In genomic region chr2:111227716-111228141, GRCh38 we compare ENCODE assay signal across 12 cellular contexts.
DNase-seq lines count a peak whose midpoint lies in the region; ATAC-seq lines count a peak whose summit lies in the region.
"Had no signal": no experiment of that assay in that cellular context is flagged by ENCODE, and none has a peak within 500 bp of the region (broad histone marks: within the 10 kb centered on the region; RNA-seq: fewer than 3 reads in every experiment).

No MANE protein-coding gene starts in this region.

- no peak overlapping the region for H3K27ac Mint-ChIP-seq in activated T-cell treated with anti-CD3 and anti-CD28 coated beads, Interleukin-2, amount 50 U/mL, for 72 hours
- H3K27ac Mint-ChIP-seq: activated CD4-positive, alpha-beta memory T cell treated with anti-CD3 and anti-CD28 coated beads, Interleukin-2, amount 10 ng/mL, durations not matched to agents 7 days and 5 days had no signal

- no peak overlapping the region for H3K23ac ChIP-seq in mesendoderm (ENCODE audit: low read length)

- H3K27me3 Mint-ChIP-seq in activated T-cell treated with anti-CD3 and anti-CD28 coated beads, Interleukin-2, amount 50 U/mL, for 72 hours (ENCODE audit: low read depth) = peaks cover 50% of the 10 kb centered on the region

- peak overlapping the region; percentile 26 for H2BK5ac ChIP-seq in mesendoderm (ENCODE audit: low read length)

- WGBS in mesendoderm (ENCODE audit: extremely low coverage, insufficient coverage, low lambda C conversion rate) = no CpG with 5 or more reads among the region's 6 CpGs

- H3K36me3 Mint-ChIP-seq in activated T-cell treated with anti-CD3 and anti-CD28 coated beads, Interleukin-2, amount 50 U/mL, for 72 hours (ENCODE audit: insufficient read depth in 2 of 2) = peaks cover 12 to 17% of the 10 kb centered on the region in 2 donors

- no peaks in the 10 kb centered on the region for H3K36me3 ChIP-seq in mesendoderm (ENCODE audit: control insufficient read depth, insufficient read depth, low read length)

- no peak overlapping the region for H2BK120ac ChIP-seq in mesendoderm (ENCODE audit: low read depth, low read length)

- intact Hi-C loops in posterior vena cava (cut with DNase I) = no loop called here

- H3K9me3 Mint-ChIP-seq in activated T-cell treated with anti-CD3 and anti-CD28 coated beads, Interleukin-2, amount 50 U/mL, for 72 hours = peaks cover 3 to 17% of the 10 kb centered on the region in 2 donors

- ATAC-seq in GM21737 (IDR thresholded peaks at IDR 0.05; ENCODE audit: unreplicated experiment) = no peak
- ATAC-seq in activated T-cell treated with anti-CD3 and anti-CD28 coated beads, Interleukin-2, amount 50 U/mL, for 72 hours (replicated peaks in 1 of 2) = no peak

- no peak overlapping the region for H3K27ac ChIP-seq in mesendoderm (ENCODE audit: low read depth, low read length)

- H2BK15ac ChIP-seq in mesendoderm (replicated peaks; ENCODE audit: low read depth) = no peak overlapping the region

- no peaks in the 10 kb centered on the region for H3K79me2 ChIP-seq in mesendoderm (ENCODE audit: control insufficient read depth, insufficient read depth, low read length)

- DNase-seq in Daoy (ENCODE audit: low read depth) = peak; percentile 50
- DNase-seq in M059J (ENCODE audit: low read depth) = peak; percentile 91
- peak; percentile 54 for DNase-seq in epidermal melanocyte (ENCODE audit: insufficient read length, low spot score)
- peak; percentile 93 for DNase-seq in mesendoderm
- DNase-seq in SHP77 treated with DMSO at 0.1 percent for 48 hours (lab: John Stamatoyannopoulos, UW) = no peak
- no peak for DNase-seq in activated T-cell treated with anti-CD3 and anti-CD28 coated beads, Interleukin-2, amount 50 U/mL, for 72 hours
- DNase-seq in posterior vena cava (ENCODE audit: low spot score) = no peak
- DNase-seq: activated CD4-positive, alpha-beta memory T cell treated with anti-CD3 and anti-CD28 coated beads, Interleukin-2, amount 10 ng/mL, durations not matched to agents 7 days and 5 days; amniotic stem cell; DMS153; stimulated activated naive B cell treated with anti-CD40 and anti-IgM and Interleukin-4, amounts not matched to agents 10 μg/mL and 1 μg/mL and 100 μg/mL, for 72 hours had no signal

- H3K4me3 Mint-ChIP-seq in activated T-cell treated with anti-CD3 and anti-CD28 coated beads, Interleukin-2, amount 50 U/mL, for 72 hours = no peak overlapping the region
- H3K4me3 Mint-ChIP-seq: activated CD4-positive, alpha-beta memory T cell treated with anti-CD3 and anti-CD28 coated beads, Interleukin-2, amount 10 ng/mL, durations not matched to agents 7 days and 5 days had no signal

- H3K9ac ChIP-seq in mesendoderm (ENCODE audit: low read length) = no peak overlapping the region

- no peak overlapping the region for H2AK5ac ChIP-seq in mesendoderm (ENCODE audit: low read length)

- H3K4me3 ChIP-seq in mesendoderm (ENCODE audit: low read length) = no peak overlapping the region

- no peak overlapping the region for H3K4ac ChIP-seq in mesendoderm (ENCODE audit: low read depth, low read length)

- H3K4me1 ChIP-seq in mesendoderm (ENCODE audit: control insufficient read depth, low read depth, low read length) = peaks cover 6% of the 10 kb centered on the region

- no peaks in the 10 kb centered on the region for H3K79me1 ChIP-seq in mesendoderm (ENCODE audit: low read length)

- peak overlapping the region; percentile 2 for H3K18ac ChIP-seq in mesendoderm (ENCODE audit: low read length)

- H3K27me3 ChIP-seq in mesendoderm (ENCODE audit: insufficient read depth, low read length, poor library complexity) = no peaks in the 10 kb centered on the region

- no peak overlapping the region for H3K56ac ChIP-seq in mesendoderm (ENCODE audit: low read length)

- H4K5ac ChIP-seq in mesendoderm (ENCODE audit: low read length) = no peak overlapping the region

- peaks cover 21% of the 10 kb centered on the region for H3K4me1 Mint-ChIP-seq in activated T-cell treated with anti-CD3 and anti-CD28 coated beads, Interleukin-2, amount 50 U/mL, for 72 hours (ENCODE audit: low read depth)
- H3K4me1 Mint-ChIP-seq: activated CD4-positive, alpha-beta memory T cell treated with anti-CD3 and anti-CD28 coated beads, Interleukin-2, amount 10 ng/mL, durations not matched to agents 7 days and 5 days had no signal

- no peak overlapping the region for H4K8ac ChIP-seq in mesendoderm (ENCODE audit: low read depth, low read length)

- no peak overlapping the region for H3K4me2 ChIP-seq in mesendoderm (ENCODE audit: low read length)

Comparison
In these comparisons a context has a peak if more than half of its experiments do, and no peak if none do; other contexts are left out.
1. DNase-seq: peak in Daoy (single experiment), M059J (single experiment), epidermal melanocyte (single experiment) and mesendoderm (single experiment); none in SHP77 treated with DMSO at 0.1 percent for 48 hours (single experiment), activated T-cell treated with anti-CD3 and anti-CD28 coated beads, Interleukin-2, amount 50 U/mL, for 72 hours (0 of 2) and posterior vena cava (single experiment).